8 cellular contexts compared by ENCODE assay signal in the genomic region with DNA sequence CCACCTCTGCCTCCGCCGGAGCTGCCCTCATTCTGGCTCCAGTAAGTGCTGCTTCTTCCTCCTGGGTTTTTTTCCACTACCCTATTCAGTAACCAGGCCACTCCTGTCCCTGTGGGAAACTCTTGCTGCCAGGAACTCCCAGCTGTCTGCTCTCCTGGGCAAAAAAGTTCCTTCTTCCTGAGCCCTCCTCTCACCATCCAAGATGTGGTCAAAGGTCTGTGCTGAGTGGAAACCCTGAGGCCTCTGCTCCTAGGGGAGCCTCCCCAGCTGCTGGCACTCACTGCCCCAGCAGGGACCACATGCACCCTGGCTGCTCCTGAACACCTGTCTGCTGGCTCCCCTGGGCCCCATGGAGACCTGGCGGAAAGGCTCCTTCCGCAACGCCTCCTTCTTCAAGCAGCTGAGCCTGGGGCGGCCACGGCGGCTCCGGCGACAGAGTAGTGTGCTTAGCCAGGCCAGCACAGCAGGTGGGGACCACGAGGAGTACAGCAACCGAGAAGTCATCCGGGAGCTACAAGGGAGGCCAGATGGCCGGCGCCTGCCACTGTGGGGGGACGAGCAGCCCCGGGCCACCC. TPM values are rescaled to one million over a fixed set of nuclear protein-coding genes. Genes with fewer than 3 reads are reported as not detected.
DNase-seq lines count a peak whose midpoint lies in the region; ATAC-seq, FAIRE-seq and TF ChIP-seq lines count a peak whose summit lies in the region.

No MANE protein-coding gene starts in this region.

- POLR2A ChIA-PET in SK-N-SH (lab: Yijun Ruan, JAX) (interaction anchor here (1.1 to 1.8 kb wide), 3 partner anchors 13 to 25 kb away, joined by 3 to 6 read pairs (median 6); no protein-coding TSS in a partner anchor), endothelial cell of umbilical vein (lab: Charles Lee) (no interaction called here)

- no peaks in the 10 kb centered on the region for H3K27me3 Mint-ChIP-seq in stimulated activated memory B cell treated with anti-CD40 and anti-IgM and Interleukin-4, amounts not matched to agents 10 μg/mL and 1 μg/mL and 100 μg/mL, for 72 hours

- peak overlapping the region; percentile 93 for H3K27ac Mint-ChIP-seq in stimulated activated memory B cell treated with anti-CD40 and anti-IgM and Interleukin-4, amounts not matched to agents 10 μg/mL and 1 μg/mL and 100 μg/mL, for 72 hours

- TF ChIP-seq POLR2A in endothelial cell of umbilical vein (IDR thresholded peaks at IDR 0.05; ENCODE audit: low read depth, low read length) (no peak), erythroblast (IDR thresholded peaks at IDR 0.05; ENCODE audit: low read length) (no peak)

- H3K27me3 ChIP-seq in SK-N-SH (ENCODE audit: insufficient read depth) (no peaks in the 10 kb centered on the region), endothelial cell of umbilical vein (ENCODE audit: control insufficient read depth in 2 of 2, insufficient read depth in 2 of 2, low read length in 2 of 2) (no peaks in the 10 kb centered on the region)

- no peak for TF ChIP-seq CTCF in SK-N-SH (IDR thresholded peaks at IDR 0.05)
- no peak for TF ChIP-seq CTCF in endothelial cell of umbilical vein (IDR thresholded peaks at IDR 0.05; ENCODE audit: extremely low read depth in 1 of 2, insufficient read depth in 1 of 2, low read depth in 1 of 2, low read length in 2 of 2)

- no peaks in the 10 kb centered on the region for H3K9me3 Mint-ChIP-seq in stimulated activated memory B cell treated with anti-CD40 and anti-IgM and Interleukin-4, amounts not matched to agents 10 μg/mL and 1 μg/mL and 100 μg/mL, for 72 hours

- CTCF ChIA-PET in SK-N-SH (lab: Yijun Ruan, JAX) (interaction anchor here (0.7 to 31.8 kb wide), 6 partner anchors 9 to 122 kb away, joined by 3 to 555 read pairs (median 4); partner anchors contain the start of gene RMDN3), endothelial cell of umbilical vein (lab: Charles Lee) (interaction anchor here (0.9 to 2.7 kb wide), 7 partner anchors 12 to 124 kb away, joined by 3 to 22 read pairs (median 8); partner anchors contain the start of genes DNAJC17, VPS18 and ZFYVE19)

- intact Hi-C loops in endothelial cell of umbilical vein (cut with micrococcal nuclease) = no loop called here

- no peak overlapping the region for H3K4me3 ChIP-seq in SK-N-SH (ENCODE audit: low read depth in 2 of 2, low read length in 1 of 2)
- H3K4me3 ChIP-seq in endothelial cell of umbilical vein (replicated peaks in 1 of 3; ENCODE audit: insufficient read depth in 1 of 3, low read depth in 1 of 3, low read length in 3 of 3) = no peak overlapping the region

- H3K27ac ChIP-seq in SK-N-SH (ENCODE audit: low read depth in 2 of 2, low read length in 1 of 2) = peak overlapping the region; percentile 39 to 83; a peak in 3 of 4 replicates
- H3K27ac ChIP-seq in endothelial cell of umbilical vein (ENCODE audit: insufficient read depth, low read depth, low read length) = peak overlapping the region; percentile 46

- no TSS peak for BruUV-seq in endothelial cell of umbilical vein (replicated peaks; lab: Mats Ljungman, UMichigan)

- H4K20me1 ChIP-seq in SK-N-SH (ENCODE audit: insufficient read depth) = no peaks in the 10 kb centered on the region
- H4K20me1 ChIP-seq in endothelial cell of umbilical vein (replicated peaks; ENCODE audit: control insufficient read depth, extremely low read depth, insufficient read depth, low read length) = no peaks in the 10 kb centered on the region

- H3K9ac ChIP-seq in SK-N-SH (no peak overlapping the region), endothelial cell of umbilical vein (replicated peaks; ENCODE audit: extremely low read depth, insufficient read depth, low read length) (no peak overlapping the region)

- TF ChIP-seq EP300 in SK-N-SH (IDR thresholded peaks at IDR 0.05; ENCODE audit: borderline replicate concordance in 1 of 2, low read depth in 1 of 2, low read length in 1 of 2) = no peak

- H3K9me1 ChIP-seq in endothelial cell of umbilical vein (replicated peaks; ENCODE audit: control insufficient read depth, extremely low read depth, insufficient read depth, low read length) = no peaks in the 10 kb centered on the region

- peaks cover 3 to 32% of the 10 kb centered on the region in 2 experiments for H3K36me3 ChIP-seq in SK-N-SH (replicated peaks in 1 of 2; ENCODE audit: control insufficient read depth in 1 of 2, insufficient read depth in 2 of 2, low read length in 1 of 2)
- peaks cover 0 to 17% of the 10 kb centered on the region in 2 experiments for H3K36me3 ChIP-seq in endothelial cell of umbilical vein (ENCODE audit: control insufficient read depth in 2 of 2, extremely low read depth in 1 of 2, insufficient read depth in 2 of 2, low read length in 2 of 2)

- H3K36me3 Mint-ChIP-seq in stimulated activated memory B cell treated with anti-CD40 and anti-IgM and Interleukin-4, amounts not matched to agents 10 μg/mL and 1 μg/mL and 100 μg/mL, for 72 hours = peaks cover 32% of the 10 kb centered on the region

- FAIRE-seq in endothelial cell of umbilical vein (lab: Jason Lieb, UNC) = peak; percentile 40

- no peak for TF ChIP-seq RAD21 in SK-N-SH (IDR thresholded peaks at IDR 0.05; ENCODE audit: low read length)

- no peaks in the 10 kb centered on the region for H3K9me3 ChIP-seq in SK-N-SH
- H3K9me3 ChIP-seq in endothelial cell of umbilical vein (replicated peaks; ENCODE audit: control insufficient read depth, insufficient read depth, low read length) = no peaks in the 10 kb centered on the region

- 0 out of 2 replicates have a peak overlapping the region, but pooled peaks have one; percentile 59 for H3K4me2 ChIP-seq in SK-N-SH
- H3K4me2 ChIP-seq in endothelial cell of umbilical vein (ENCODE audit: insufficient read depth, low read length) = no peak overlapping the region

- WGBS in SK-N-SH (ENCODE audit: low lambda C conversion rate) = 88% methylated on average over 6 of the region's 17 CpGs

- H3K4me1 Mint-ChIP-seq in stimulated activated memory B cell treated with anti-CD40 and anti-IgM and Interleukin-4, amounts not matched to agents 10 μg/mL and 1 μg/mL and 100 μg/mL, for 72 hours = peaks cover 50% of the 10 kb centered on the region

- H3F3A ChIP-seq in SK-N-SH (replicated peaks; ENCODE audit: insufficient read depth) = peaks cover 5% of the 10 kb centered on the region

- H3K79me2 ChIP-seq in SK-N-SH (ENCODE audit: insufficient read depth) = no peaks in the 10 kb centered on the region
- no peaks in the 10 kb centered on the region for H3K79me2 ChIP-seq in endothelial cell of umbilical vein (ENCODE audit: control insufficient read depth, insufficient read depth, low read length)

- peak overlapping the region; percentile 69 for H3K4me3 Mint-ChIP-seq in stimulated activated memory B cell treated with anti-CD40 and anti-IgM and Interleukin-4, amounts not matched to agents 10 μg/mL and 1 μg/mL and 100 μg/mL, for 72 hours

- no peak overlapping the region for H2AFZ ChIP-seq in SK-N-SH (ENCODE audit: low read depth)
- H2AFZ ChIP-seq in endothelial cell of umbilical vein (ENCODE audit: low read depth, low read length) = no peak overlapping the region

- no peaks in the 10 kb centered on the region for H3K9me2 ChIP-seq in SK-N-SH

- dilution Hi-C loops in endothelial cell of umbilical vein (cut with MboI; ENCODE audit: extremely low pct_ligation_motif_present, low sequenced_read_pairs) = no loop called here

- H3K4me1 ChIP-seq in SK-N-SH (ENCODE audit: control insufficient read depth in 1 of 2, insufficient read depth in 2 of 2, low read depth in 1 of 2, low read length in 1 of 2) (peaks cover 36 to 70% of the 10 kb centered on the region in 2 experiments; a peak in 3 of 4 replicates), endothelial cell of umbilical vein (ENCODE audit: control insufficient read depth, extremely low read depth, insufficient read depth, low read length) (peaks cover 26% of the 10 kb centered on the region)

- peak; percentile 32 for DNase-seq in SK-N-SH
- DNase-seq in NCI-H524 treated with DMSO at 0.1 percent for 48 hours (lab: John Stamatoyannopoulos, UW) = peak; percentile 76
- no peak for DNase-seq in endothelial cell of umbilical vein (ENCODE audit: low read depth, low spot score)
- DNase-seq in activated CD4-positive, CD25-positive, alpha-beta regulatory T cell (lab: John Stamatoyannopoulos, UW) = no peak
- DNase-seq in erythroblast (lab: John Stamatoyannopoulos, UW) = no peak
- no peak for DNase-seq in SHP77 treated with DMSO at 0.1 percent for 48 hours (lab: John Stamatoyannopoulos, UW)

- ATAC-seq in SK-N-SH treated with all-trans-retinoic acid at 6 μM for 48 hours = no peak
- no peak for ATAC-seq in stimulated activated memory B cell treated with anti-CD40 and anti-IgM and Interleukin-4, amounts not matched to agents 10 μg/mL and 1 μg/mL and 100 μg/mL, for 72 hours

RNA-seq across cellular contexts. Expression of gene C15orf62, which starts 0.5 kb away (rescaled TPM):
- polyA plus RNA-seq in SK-N-SH (2012; rRNA removed) = 0.06 TPM in 1 of 2 replicates, not detected in the other
- polyA plus RNA-seq in SK-N-SH (2012; cell fraction: cytosol; rRNA removed) = 0.01 and 0.03 TPM in 2 replicates
- 0.08 and 0.19 TPM in 2 replicates for polyA plus RNA-seq in SK-N-SH (2012; cell fraction: nucleus; rRNA removed)
- total RNA-seq in endothelial cell of umbilical vein = 0.38 and 0.44 TPM in 2 replicates
- 0.12 and 0.16 TPM in 2 replicates for polyA plus RNA-seq in endothelial cell of umbilical vein
- 0.08 and 0.11 TPM in 2 replicates for polyA plus RNA-seq in endothelial cell of umbilical vein (2011; cell fraction: cytosol; rRNA removed)
- polyA plus RNA-seq in endothelial cell of umbilical vein (2011; cell fraction: nucleus; rRNA removed) = 0.12 and 0.15 TPM in 2 replicates
- 0.55 and 0.58 TPM in 2 replicates for polyA plus RNA-seq in endothelial cell of umbilical vein (2012)
- polyA minus RNA-seq in endothelial cell of umbilical vein = 0.19 TPM in 1 of 2 replicates, not detected in the other
- polyA minus RNA-seq in endothelial cell of umbilical vein (2011; cell fraction: cytosol; rRNA and poly(A)+ RNA removed) = 1.2 TPM
- not detected in 2 replicates for polyA minus RNA-seq in endothelial cell of umbilical vein (2011; cell fraction: nucleus; rRNA and poly(A)+ RNA removed)

RNA-seq across cellular contexts. Expression of gene GCHFR, which starts 6.4 kb away (rescaled TPM):
- polyA plus RNA-seq in SK-N-SH (2012; rRNA removed) (0.60 and 0.67 TPM in 2 replicates), endothelial cell of umbilical vein (14.2 and 17.0 TPM in 2 replicates)
- 0.41 and 0.66 TPM in 2 replicates for polyA plus RNA-seq in SK-N-SH (2012; cell fraction: cytosol; rRNA removed)
- 0.12 and 0.18 TPM in 2 replicates for polyA plus RNA-seq in SK-N-SH (2012; cell fraction: nucleus; rRNA removed)
- 5.5 and 6.3 TPM in 2 replicates for total RNA-seq in endothelial cell of umbilical vein
- 5.8 and 7.0 TPM in 2 replicates for polyA plus RNA-seq in endothelial cell of umbilical vein (2011; cell fraction: cytosol; rRNA removed)
- 1.3 and 1.7 TPM in 2 replicates for polyA plus RNA-seq in endothelial cell of umbilical vein (2011; cell fraction: nucleus; rRNA removed)
- 3.1 and 3.4 TPM in 2 replicates for polyA plus RNA-seq in endothelial cell of umbilical vein (2012)
- 0.64 and 1.5 TPM in 2 replicates for polyA minus RNA-seq in endothelial cell of umbilical vein
- 75.0 TPM for polyA minus RNA-seq in endothelial cell of umbilical vein (2011; cell fraction: cytosol; rRNA and poly(A)+ RNA removed)
- polyA minus RNA-seq in endothelial cell of umbilical vein (2011; cell fraction: nucleus; rRNA and poly(A)+ RNA removed) = 1.7 and 2.5 TPM in 2 replicates

RNA-seq across cellular contexts. Expression of gene RMDN3, which starts 15.2 kb away (rescaled TPM):
- polyA plus RNA-seq in SK-N-SH (2012; rRNA removed) = 30.0 and 33.0 TPM in 2 replicates
- polyA plus RNA-seq in SK-N-SH (2012; cell fraction: cytosol; rRNA removed) = 26.4 and 28.8 TPM in 2 replicates
- 33.0 and 39.1 TPM in 2 replicates for polyA plus RNA-seq in SK-N-SH (2012; cell fraction: nucleus; rRNA removed)
- total RNA-seq in endothelial cell of umbilical vein = 35.9 and 37.2 TPM in 2 replicates
- 17.6 and 20.1 TPM in 2 replicates for polyA plus RNA-seq in endothelial cell of umbilical vein
- polyA plus RNA-seq in endothelial cell of umbilical vein (2011; cell fraction: cytosol; rRNA removed) = 26.5 and 28.2 TPM in 2 replicates
- 37.1 and 37.7 TPM in 2 replicates for polyA plus RNA-seq in endothelial cell of umbilical vein (2011; cell fraction: nucleus; rRNA removed)
- polyA plus RNA-seq in endothelial cell of umbilical vein (2012) = 28.0 and 31.1 TPM in 2 replicates
- polyA minus RNA-seq in endothelial cell of umbilical vein = 20.7 and 20.9 TPM in 2 replicates
- 34.8 TPM for polyA minus RNA-seq in endothelial cell of umbilical vein (2011; cell fraction: cytosol; rRNA and poly(A)+ RNA removed)
- 6.7 and 7.8 TPM in 2 replicates for polyA minus RNA-seq in endothelial cell of umbilical vein (2011; cell fraction: nucleus; rRNA and poly(A)+ RNA removed)

RNA-seq across cellular contexts. Expression of gene ZFYVE19, which starts 36.7 kb away (rescaled TPM):
- 35.5 and 37.8 TPM in 2 replicates for polyA plus RNA-seq in SK-N-SH (2012; rRNA removed)
- 16.8 and 22.1 TPM in 2 replicates for polyA plus RNA-seq in SK-N-SH (2012; cell fraction: cytosol; rRNA removed)
- 141 and 176 TPM in 2 replicates for polyA plus RNA-seq in SK-N-SH (2012; cell fraction: nucleus; rRNA removed)
- total RNA-seq in endothelial cell of umbilical vein = 24.8 and 29.7 TPM in 2 replicates
- 47.2 and 55.4 TPM in 2 replicates for polyA plus RNA-seq in endothelial cell of umbilical vein
- polyA plus RNA-seq in endothelial cell of umbilical vein (2011; cell fraction: cytosol; rRNA removed) = 52.3 and 52.6 TPM in 2 replicates
- polyA plus RNA-seq in endothelial cell of umbilical vein (2011; cell fraction: nucleus; rRNA removed) = 190 and 203 TPM in 2 replicates
- polyA plus RNA-seq in endothelial cell of umbilical vein (2012) = 19.3 and 24.1 TPM in 2 replicates
- 27.3 and 33.5 TPM in 2 replicates for polyA minus RNA-seq in endothelial cell of umbilical vein
- 18.5 TPM for polyA minus RNA-seq in endothelial cell of umbilical vein (2011; cell fraction: cytosol; rRNA and poly(A)+ RNA removed)
- 17.6 and 25.4 TPM in 2 replicates for polyA minus RNA-seq in endothelial cell of umbilical vein (2011; cell fraction: nucleus; rRNA and poly(A)+ RNA removed)

RNA-seq across cellular contexts. Expression of gene DNAJC17, which starts 37.0 kb away (rescaled TPM):
- polyA plus RNA-seq in SK-N-SH (2012; rRNA removed) (53.1 and 61.6 TPM in 2 replicates), endothelial cell of umbilical vein (30.7 and 43.2 TPM in 2 replicates)
- polyA plus RNA-seq in SK-N-SH (2012; cell fraction: cytosol; rRNA removed) = 48.6 and 49.2 TPM in 2 replicates
- 96.1 and 113 TPM in 2 replicates for polyA plus RNA-seq in SK-N-SH (2012; cell fraction: nucleus; rRNA removed)
- total RNA-seq in endothelial cell of umbilical vein = 42.6 and 46.4 TPM in 2 replicates
- polyA plus RNA-seq in endothelial cell of umbilical vein (2011; cell fraction: cytosol; rRNA removed) = 60.5 and 64.7 TPM in 2 replicates
- polyA plus RNA-seq in endothelial cell of umbilical vein (2011; cell fraction: nucleus; rRNA removed) = 98.3 and 125 TPM in 2 replicates
- polyA plus RNA-seq in endothelial cell of umbilical vein (2012) = 24.9 and 29.7 TPM in 2 replicates
- polyA minus RNA-seq in endothelial cell of umbilical vein = 21.5 and 25.7 TPM in 2 replicates
- 18.1 TPM for polyA minus RNA-seq in endothelial cell of umbilical vein (2011; cell fraction: cytosol; rRNA and poly(A)+ RNA removed)
- 13.8 and 19.4 TPM in 2 replicates for polyA minus RNA-seq in endothelial cell of umbilical vein (2011; cell fraction: nucleus; rRNA and poly(A)+ RNA removed)

Comparison
In these comparisons a context has a peak if more than half of its experiments do, and no peak if none do; other contexts are left out.
1. DNase-seq: peak in SK-N-SH (single experiment) and NCI-H524 treated with DMSO at 0.1 percent for 48 hours (single experiment); none in endothelial cell of umbilical vein (single experiment), activated CD4-positive, CD25-positive, alpha-beta regulatory T cell (0 of 4), erythroblast (0 of 2) and SHP77 treated with DMSO at 0.1 percent for 48 hours (single experiment).